ENCODE assay signal across 16 cellular contexts in the genomic region with DNA sequence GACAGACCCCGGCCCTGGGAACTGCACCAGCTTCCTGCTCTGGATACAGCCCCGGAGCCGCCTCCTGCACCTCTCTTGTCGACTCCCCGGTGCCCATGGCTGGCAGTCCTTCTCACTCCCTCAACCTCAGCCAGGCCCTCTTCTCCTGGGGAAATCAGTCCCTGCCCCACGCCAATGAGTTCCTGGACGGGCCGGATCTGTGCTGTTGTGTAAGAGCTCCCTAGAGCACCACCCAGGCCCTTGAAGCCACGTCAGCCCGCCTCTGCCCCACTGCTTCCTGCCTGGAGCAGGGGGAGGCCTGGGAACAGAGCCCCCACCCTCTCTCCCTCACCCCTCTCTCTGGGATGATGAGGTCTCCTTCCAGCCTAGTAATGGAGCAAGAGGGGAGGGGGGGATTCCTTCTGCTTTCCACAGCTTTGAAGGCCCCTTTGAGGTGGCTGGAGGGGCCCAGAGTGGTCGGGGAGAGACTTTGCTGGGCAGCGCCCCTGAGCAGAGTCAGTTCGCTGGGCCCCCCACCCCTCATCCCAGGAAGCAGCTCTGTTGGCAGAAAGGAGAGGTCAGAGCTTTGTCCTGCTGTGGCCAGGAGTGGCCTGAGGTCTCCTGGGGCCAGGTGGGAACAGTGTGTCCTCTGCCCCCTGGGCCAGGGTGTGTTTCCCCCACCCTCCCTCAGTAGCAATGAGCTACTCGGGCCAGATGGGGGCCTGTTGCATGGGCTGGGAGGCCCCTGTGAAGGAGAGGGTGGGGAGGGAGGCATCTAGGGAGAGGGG. TPM values are rescaled to one million over a fixed set of nuclear protein-coding genes. Genes with fewer than 3 reads are reported as not detected.
DNase-seq lines count a peak whose midpoint lies in the region; ATAC-seq, FAIRE-seq and TF ChIP-seq lines count a peak whose summit lies in the region.
"Had no signal": no experiment of that assay in that cellular context is flagged by ENCODE, and none has a peak within 500 bp of the region (broad histone marks: within the 10 kb centered on the region; RNA-seq: fewer than 3 reads in every experiment).

No MANE protein-coding gene starts in this region.

- H3K9me3 Mint-ChIP-seq in activated CD4-positive, alpha-beta T cell treated with anti-CD3 and anti-CD28 coated beads, Interleukin-2, amount 10 ng/mL, durations not matched to agents 7 days and 5 days: no peaks in the 10 kb centered on the region
- H3K9me3 Mint-ChIP-seq: brain; stimulated activated naive CD8-positive, alpha-beta T cell treated with anti-CD3 and anti-CD28 coated beads, Interleukin-15, Interleukin-2, amounts not matched to agents 100 ng/mL and 50 ng/mL, for 24 hours had no signal

- BruUV-seq in K562 (replicated peaks; lab: Mats Ljungman, UMichigan): no TSS peak

- TF ChIP-seq POLR2A in K562 (conservative IDR thresholded peaks at IDR 0.05): no peak; the same call in 1 of the 2 replicates
- TF ChIP-seq POLR2A in stomach (IDR thresholded peaks at IDR 0.05): no peak

- H3K9me3 ChIP-seq in K562 (replicated peaks; ENCODE audit: control insufficient read depth, insufficient read depth, low read depth, low read length) (no peaks in the 10 kb centered on the region), stomach (no peaks in the 10 kb centered on the region)

- ATAC-seq in K562: no peak
- no peak for ATAC-seq in HG02885 (IDR thresholded peaks at IDR 0.05; ENCODE audit: poor library complexity, unreplicated experiment)
- no peak for ATAC-seq in HG03571 (IDR thresholded peaks at IDR 0.05; ENCODE audit: unreplicated experiment)

- no peak overlapping the region for H3K4me3 Mint-ChIP-seq in activated CD4-positive, alpha-beta T cell treated with anti-CD3 and anti-CD28 coated beads, Interleukin-2, amount 10 ng/mL, durations not matched to agents 7 days and 5 days
- H3K4me3 Mint-ChIP-seq: brain; stimulated activated naive CD8-positive, alpha-beta T cell treated with anti-CD3 and anti-CD28 coated beads, Interleukin-15, Interleukin-2, amounts not matched to agents 100 ng/mL and 50 ng/mL, for 24 hours had no signal

- H3K9ac ChIP-seq in K562 (ENCODE audit: insufficient read depth in 1 of 2, low read depth in 2 of 2, low read length in 2 of 2): peak overlapping the region in 1 of 2 experiments; percentile 51; a peak in 1 of 4 replicates

- no peak overlapping the region for H2AFZ ChIP-seq in K562 (ENCODE audit: low read depth, low read length)

- H3K27ac ChIP-seq in K562 (ENCODE audit: extremely low read depth, low read depth, low read length) (no peak overlapping the region), stomach (peak overlapping the region in 4 of 5 donors; percentile 39 to 76 (median 50))

- POLR2A ChIA-PET in activated CD4-positive, alpha-beta T cell treated with anti-CD3 and anti-CD28 coated beads, Interleukin-2, amount 10 ng/mL, durations not matched to agents 7 days and 5 days (lab: Charles Lee): no interaction called here
- POLR2A ChIA-PET in K562 (lab: Yijun Ruan, JAX): interaction anchor here (0.6 to 1.4 kb wide), 5 partner anchors 15 to 128 kb away, joined by 3 to 4 read pairs (median 4); a partner anchor contains a TSS

- H3K4me2 ChIP-seq in K562 (ENCODE audit: insufficient read depth, low read length): no peak overlapping the region

- H4K20me1 ChIP-seq in K562 (replicated peaks; ENCODE audit: control insufficient read depth, insufficient read depth, low read length): no peaks in the 10 kb centered on the region

- intact Hi-C loops in K562 (cut with micrococcal nuclease) (no loop called here), stomach (cut with DNase I; ENCODE audit: low total_unique reads) (no loop called here)

- FAIRE-seq in K562 (lab: Jason Lieb, UNC): no peak

- peaks cover 31% of the 10 kb centered on the region for H3K36me3 Mint-ChIP-seq in activated CD4-positive, alpha-beta T cell treated with anti-CD3 and anti-CD28 coated beads, Interleukin-2, amount 10 ng/mL, durations not matched to agents 7 days and 5 days (ENCODE audit: low read depth)
- H3K36me3 Mint-ChIP-seq: brain had no signal

- H3K27me3 ChIP-seq in K562 (ENCODE audit: control insufficient read depth in 2 of 2, insufficient read depth in 2 of 2, low read length in 2 of 2) (no peaks in the 10 kb centered on the region), stomach (peaks cover 0 to 46% (median 19%) of the 10 kb centered on the region in 3 donors)

- CTCF ChIA-PET in activated CD4-positive, alpha-beta T cell treated with anti-CD3 and anti-CD28 coated beads, Interleukin-2, amount 10 ng/mL, durations not matched to agents 7 days and 5 days (lab: Charles Lee): interaction anchor here (1.1 to 1.4 kb wide), 2 partner anchors 18 to 24 kb away, joined by 3 to 7 read pairs; a partner anchor contains a TSS
- CTCF ChIA-PET in K562 (lab: Yijun Ruan, JAX; ENCODE audit: low intra/inter-chr PET ratio): no interaction called here

- no peak for TF ChIP-seq RAD21 in K562 (CRISPR knock-in tag; conservative IDR thresholded peaks at IDR 0.05 in 1 of 2, IDR thresholded peaks at IDR 0.05 in 1 of 2)

- peaks cover 31% of the 10 kb centered on the region for H3K36me3 ChIP-seq in K562 (ENCODE audit: control insufficient read depth, insufficient read depth, low read length)
- peaks cover 0 to 16% (median 4%) of the 10 kb centered on the region in 4 donors for H3K36me3 ChIP-seq in stomach

- H3K4me1 Mint-ChIP-seq in activated CD4-positive, alpha-beta T cell treated with anti-CD3 and anti-CD28 coated beads, Interleukin-2, amount 10 ng/mL, durations not matched to agents 7 days and 5 days: peaks cover 39% of the 10 kb centered on the region

- peaks cover under 1% of the 10 kb centered on the region for H3K27me3 Mint-ChIP-seq in activated CD4-positive, alpha-beta T cell treated with anti-CD3 and anti-CD28 coated beads, Interleukin-2, amount 10 ng/mL, durations not matched to agents 7 days and 5 days

- no peak for DNase-seq in activated CD4-positive, alpha-beta T cell treated with anti-CD3 and anti-CD28 coated beads, Interleukin-2, amount 10 ng/mL, durations not matched to agents 7 days and 5 days
- no peak for DNase-seq in activated CD4-positive, alpha-beta T cell treated with anti-CD3 and anti-CD28 coated beads, Interleukin-2, amount 50 U/mL, for 4 hours
- DNase-seq in K562 (ENCODE audit: extremely low read depth in 1 of 4, low spot score in 3 of 4) (peak in 2 of 4 experiments; percentile 15 to 25), iris pigment epithelial cell (ENCODE audit: low read depth) (peak; percentile 36), stomach (no peak), D341Med (ENCODE audit: low spot score) (no peak)
- DNase-seq: NCI-H1694 treated with DMSO at 0.1 percent for 48 hours; nucleus accumbens; stimulated activated CD4-positive, alpha-beta T cell treated with anti-CD3 and anti-CD28 coated beads, Interleukin-2, amount 100 ng/mL, for 48 hours; T-helper 1 cell had no signal

- peaks cover 22% of the 10 kb centered on the region for H3K79me2 ChIP-seq in K562 (ENCODE audit: control insufficient read depth, insufficient read depth, low read length)

- H3K9me1 ChIP-seq in K562 (ENCODE audit: control insufficient read depth, insufficient read depth, low read length): no peaks in the 10 kb centered on the region

- H3K4me1 ChIP-seq in K562 (replicated peaks in 1 of 2; ENCODE audit: control insufficient read depth in 2 of 2, insufficient read depth in 2 of 2, low read length in 2 of 2) (peaks cover 13 to 73% of the 10 kb centered on the region in 2 experiments), stomach (peaks cover 16 to 37% (median 33%) of the 10 kb centered on the region in 4 donors)

- TF ChIP-seq CTCF in K562 (IDR thresholded peaks at IDR 0.05 in 2 of 3, conservative IDR thresholded peaks at IDR 0.05 in 1 of 3; ENCODE audit: insufficient read depth in 2 of 3, low read depth in 1 of 3, low read length in 3 of 3) (no peak), stomach (IDR thresholded peaks at IDR 0.05) (no peak)

- H3K4me3 ChIP-seq in K562 (no peak overlapping the region), stomach (no peak overlapping the region)

- in situ Hi-C loops in K562 (cut with MboI): no loop called here

- WGBS in K562 (ENCODE audit: insufficient coverage, low coverage, missing lambda C conversion rate): 87% methylated on average over 11 of the region's 14 CpGs
- WGBS in stomach, 5 donors: 72 to 81% (median 77%) methylated on average over 13 to 14 of the region's 14 CpGs

- TF ChIP-seq EP300 in K562 (IDR thresholded peaks at IDR 0.05; ENCODE audit: low read length) (no peak), stomach (IDR thresholded peaks at IDR 0.05) (no peak)

- H3K27ac Mint-ChIP-seq in activated CD4-positive, alpha-beta T cell treated with anti-CD3 and anti-CD28 coated beads, Interleukin-2, amount 10 ng/mL, durations not matched to agents 7 days and 5 days: peak overlapping the region; percentile 41
- H3K27ac Mint-ChIP-seq: brain; stimulated activated naive CD8-positive, alpha-beta T cell treated with anti-CD3 and anti-CD28 coated beads, Interleukin-15, Interleukin-2, amounts not matched to agents 100 ng/mL and 50 ng/mL, for 24 hours had no signal

RNA-seq across cellular contexts. Expression of a gene that starts 3.8 kb away (rescaled TPM):
- 1 to 10 TPM; 3.8 TPM for total RNA-seq in activated CD4-positive, alpha-beta T cell treated with anti-CD3 and anti-CD28 coated beads, Interleukin-2, amount 10 ng/mL, durations not matched to agents 7 days and 5 days
- 0.42 and 1.0 TPM in 2 replicates for total RNA-seq in K562 (2011; cell fraction: chromatin; rRNA removed; ENCODE audit: low replicate concordance)
- total RNA-seq in K562 (2011; cell fraction: nucleolus; rRNA removed): 0.26 and 0.67 TPM in 2 replicates
- 0.22 TPM in 1 of 2 replicates, not detected in the other for total RNA-seq in K562 (2011; cell fraction: nucleoplasm; rRNA removed)
- total RNA-seq in K562 (2014; rRNA removed) (not detected in 2 replicates), K562 (2014; rRNA removed; fragmentation: Illumina TruSeq; extraction: Trizol) (not detected in 2 replicates), K562 (2015; rRNA removed; fragmentation: Illumina TruSeq; extraction: Trizol) (not detected in 2 replicates), K562 (2021) (0.04 TPM in 1 of 2 replicates, not detected in the other), stomach (under 1 TPM in 1 of 5 donors, not detected in 4; 0.92 TPM)
- polyA plus RNA-seq in K562 (2011; rRNA removed) (not detected in 2 replicates), K562 (2014; fragmentation: Illumina TruSeq; extraction: Trizol) (0.10 and 0.18 TPM in 2 replicates), K562 (2014; fragmentation: Nextera tagmentation; extraction: Ambion mirVana) (under 1 TPM; 0.08 to 0.20 TPM), K562 (2014; rRNA removed) (0.11 and 0.58 TPM in 2 replicates), stomach (under 1 TPM in 2 of 3 donors, not detected in 1; 0.08 to 0.50 TPM)
- polyA plus RNA-seq in K562 (2011; cell fraction: cytosol; rRNA removed): 0.12 TPM in 1 of 2 replicates, not detected in the other
- polyA plus RNA-seq in K562 (2011; cell fraction: nucleus; rRNA removed): 0.18 and 0.55 TPM in 2 replicates
- polyA plus RNA-seq in K562 (2012): 2.3 and 2.6 TPM in 2 replicates
- polyA minus RNA-seq in K562 (2011; rRNA and poly(A)+ RNA removed): not detected in 2 replicates
- not detected in 2 replicates for polyA minus RNA-seq in K562 (2011; cell fraction: cytosol; rRNA and poly(A)+ RNA removed)
- polyA minus RNA-seq in K562 (2011; cell fraction: nucleus; rRNA and poly(A)+ RNA removed): 0.27 and 0.44 TPM in 2 replicates
- total RNA-seq: A673 had no signal

RNA-seq across cellular contexts. Expression of a gene that starts 18.5 kb away (rescaled TPM):
- total RNA-seq in activated CD4-positive, alpha-beta T cell treated with anti-CD3 and anti-CD28 coated beads, Interleukin-2, amount 10 ng/mL, durations not matched to agents 7 days and 5 days: 100 to 1,000 TPM; 113 to 116 TPM
- total RNA-seq in K562 (2011; cell fraction: chromatin; rRNA removed; ENCODE audit: low replicate concordance): 34.7 and 120 TPM in 2 replicates
- total RNA-seq in K562 (2011; cell fraction: nucleolus; rRNA removed): 149 and 167 TPM in 2 replicates
- total RNA-seq in K562 (2011; cell fraction: nucleoplasm; rRNA removed): 100 and 105 TPM in 2 replicates
- total RNA-seq in K562 (2014; rRNA removed): 56.9 and 85.3 TPM in 2 replicates
- total RNA-seq in K562 (2014; rRNA removed; fragmentation: Illumina TruSeq; extraction: Trizol): 28.3 and 42.2 TPM in 2 replicates
- 59.0 and 60.6 TPM in 2 replicates for total RNA-seq in K562 (2015; rRNA removed; fragmentation: Illumina TruSeq; extraction: Trizol)
- 60.6 and 65.4 TPM in 2 replicates for total RNA-seq in K562 (2021)
- 51.0 and 64.1 TPM in 2 replicates for polyA plus RNA-seq in K562 (2011; rRNA removed)
- 80.3 and 166 TPM in 2 replicates for polyA plus RNA-seq in K562 (2011; cell fraction: cytosol; rRNA removed)
- polyA plus RNA-seq in K562 (2011; cell fraction: nucleus; rRNA removed): 42.4 and 69.3 TPM in 2 replicates
- 53.4 and 87.2 TPM in 2 replicates for polyA plus RNA-seq in K562 (2012)
- polyA plus RNA-seq in K562 (2014; fragmentation: Illumina TruSeq; extraction: Trizol): 89.4 and 91.6 TPM in 2 replicates
- polyA plus RNA-seq in K562 (2014; fragmentation: Nextera tagmentation; extraction: Ambion mirVana): 10 to 100 TPM; 37.9 to 68.1 TPM
- 70.5 and 78.0 TPM in 2 replicates for polyA plus RNA-seq in K562 (2014; rRNA removed)
- 33.3 and 54.4 TPM in 2 replicates for polyA minus RNA-seq in K562 (2011; rRNA and poly(A)+ RNA removed)
- 23.3 and 26.8 TPM in 2 replicates for polyA minus RNA-seq in K562 (2011; cell fraction: cytosol; rRNA and poly(A)+ RNA removed)
- polyA minus RNA-seq in K562 (2011; cell fraction: nucleus; rRNA and poly(A)+ RNA removed): 50.1 and 59.2 TPM in 2 replicates
- total RNA-seq in stomach: 10 to 100 TPM in 1 of 5 donors, 1 to 10 TPM in 2, not detected in 2; 4.7 to 25.3 (median 9.9) TPM
- 10 to 100 TPM in 2 of 3 donors, 1 to 10 TPM in 1; 8.2 to 15.4 (median 11.5) TPM for polyA plus RNA-seq in stomach

RNA-seq across cellular contexts. Expression of a gene that starts 29.2 kb away (rescaled TPM):
- under 1 TPM; 0.04 to 0.17 TPM for total RNA-seq in activated CD4-positive, alpha-beta T cell treated with anti-CD3 and anti-CD28 coated beads, Interleukin-2, amount 10 ng/mL, durations not matched to agents 7 days and 5 days
- total RNA-seq in K562 (2011; cell fraction: chromatin; rRNA removed; ENCODE audit: low replicate concordance): 2.2 and 9.7 TPM in 2 replicates
- total RNA-seq in K562 (2011; cell fraction: nucleolus; rRNA removed): 4.7 and 5.7 TPM in 2 replicates
- total RNA-seq in K562 (2011; cell fraction: nucleoplasm; rRNA removed): 2.8 and 3.1 TPM in 2 replicates
- total RNA-seq in K562 (2014; rRNA removed): 1.6 and 1.8 TPM in 2 replicates
- total RNA-seq in K562 (2014; rRNA removed; fragmentation: Illumina TruSeq; extraction: Trizol): 0.73 and 1.4 TPM in 2 replicates
- 0.08 and 0.29 TPM in 2 replicates for total RNA-seq in K562 (2015; rRNA removed; fragmentation: Illumina TruSeq; extraction: Trizol)
- 1.1 and 1.4 TPM in 2 replicates for total RNA-seq in K562 (2021)
- 0.50 and 0.60 TPM in 2 replicates for polyA plus RNA-seq in K562 (2011; rRNA removed)
- polyA plus RNA-seq in K562 (2011; cell fraction: cytosol; rRNA removed): 0.21 and 0.37 TPM in 2 replicates
- polyA plus RNA-seq in K562 (2011; cell fraction: nucleus; rRNA removed): 0.91 and 1.9 TPM in 2 replicates
- polyA plus RNA-seq in K562 (2012): 0.78 and 3.2 TPM in 2 replicates
- polyA plus RNA-seq in K562 (2014; fragmentation: Illumina TruSeq; extraction: Trizol): 1.9 and 4.6 TPM in 2 replicates
- polyA plus RNA-seq in K562 (2014; fragmentation: Nextera tagmentation; extraction: Ambion mirVana): 1 to 10 TPM; 1.7 to 2.6 TPM
- 0.54 and 2.1 TPM in 2 replicates for polyA plus RNA-seq in K562 (2014; rRNA removed)
- 1.5 and 2.6 TPM in 2 replicates for polyA minus RNA-seq in K562 (2011; rRNA and poly(A)+ RNA removed)
- not detected in 2 replicates for polyA minus RNA-seq in K562 (2011; cell fraction: cytosol; rRNA and poly(A)+ RNA removed)
- 3.4 and 4.6 TPM in 2 replicates for polyA minus RNA-seq in K562 (2011; cell fraction: nucleus; rRNA and poly(A)+ RNA removed)
- total RNA-seq in stomach: 1 to 10 TPM in 3 of 5 donors, not detected in 2; 1.2 to 2.7 (median 2.4) TPM
- under 1 TPM; 0.05 to 0.31 (median 0.19) TPM for polyA plus RNA-seq in stomach
- polyA plus RNA-seq: fibroblast of lung had no signal
